Comparison of ENCODE assay signal across 8 cellular contexts in the genomic region with DNA sequence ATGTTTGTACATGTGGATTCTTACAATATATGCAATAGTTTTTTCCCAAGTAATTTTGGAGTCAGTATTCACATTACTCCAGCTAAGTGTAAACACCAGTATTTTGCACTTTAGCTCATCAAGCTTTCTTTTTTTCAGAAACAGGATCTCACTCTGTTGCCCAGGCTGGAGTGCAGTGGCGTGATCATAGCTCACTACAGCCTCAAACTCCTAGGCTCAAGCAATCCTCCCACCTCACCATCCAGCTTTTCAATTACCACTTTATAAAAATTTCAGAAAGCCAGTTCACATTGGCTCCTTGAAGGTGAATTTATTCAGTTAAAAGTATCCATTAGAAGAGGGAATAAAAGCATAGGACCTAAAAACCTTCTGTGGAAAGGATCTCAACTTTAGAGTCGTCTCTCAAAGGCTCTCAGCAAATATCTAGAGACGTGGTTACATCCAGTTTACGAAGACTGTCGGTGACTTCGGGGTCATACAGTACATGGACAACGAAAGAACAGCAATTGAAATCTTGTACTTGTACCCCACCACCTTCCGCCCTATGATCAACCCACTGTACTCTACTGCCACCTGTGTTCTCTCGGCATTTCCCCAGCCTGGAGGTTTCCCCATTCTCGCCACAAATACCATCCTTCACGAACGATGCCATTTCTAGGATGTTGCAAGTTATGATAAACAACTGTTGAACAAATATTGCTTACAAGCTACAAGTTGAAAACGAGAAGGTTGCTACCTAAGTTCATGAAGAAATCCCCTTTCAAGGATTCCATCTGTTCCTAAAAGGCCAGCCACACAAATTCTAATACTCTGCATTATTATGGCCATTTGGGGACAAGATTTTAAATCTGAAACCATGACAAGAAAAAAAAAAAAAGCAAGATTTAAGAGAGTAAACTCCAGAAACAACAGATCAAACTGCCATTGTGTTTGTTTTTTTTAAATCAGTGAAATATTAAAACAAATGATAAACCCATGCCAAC. TPM values are rescaled to one million over a fixed set of nuclear protein-coding genes. Genes with fewer than 3 reads are reported as not detected.
DNase-seq lines count a peak whose midpoint lies in the region; ATAC-seq and TF ChIP-seq lines count a peak whose summit lies in the region.

No MANE protein-coding gene starts in this region.

- H3K27ac ChIP-seq in SJSA1 = no peak overlapping the region
- H3K27ac ChIP-seq in muscle layer of colon (ENCODE audit: low read depth, low read length) = no peak overlapping the region

- H3K9ac ChIP-seq in muscle layer of colon (ENCODE audit: low read length) = peak overlapping the region; percentile 29

- H3K4me1 ChIP-seq in SJSA1 (replicated peaks) (peaks cover 24% of the 10 kb centered on the region), muscle layer of colon (ENCODE audit: insufficient read depth, low read length) (peaks cover 20% of the 10 kb centered on the region)

- H3K27me3 ChIP-seq in SJSA1 (replicated peaks) (no peaks in the 10 kb centered on the region), muscle layer of colon (ENCODE audit: control insufficient read depth in 1 of 2, insufficient read depth in 2 of 2, low read length in 2 of 2) (no peaks in the 10 kb centered on the region)

- H3K9me3 ChIP-seq in SJSA1 (replicated peaks) (no peaks in the 10 kb centered on the region), muscle layer of colon (ENCODE audit: low read length) (no peaks in the 10 kb centered on the region)

- ATAC-seq in HG03439 (IDR thresholded peaks at IDR 0.05; ENCODE audit: unreplicated experiment) (peak; percentile 20), HG03175 (IDR thresholded peaks at IDR 0.05; ENCODE audit: unreplicated experiment) (no peak), HG03460 (IDR thresholded peaks at IDR 0.05; ENCODE audit: unreplicated experiment) (no peak)

- peak; percentile 65 for DNase-seq in GM03348 (ENCODE audit: low spot score)
- peak in 1 of 2 experiments; percentile 16 for DNase-seq in SJSA1 (ENCODE audit: low read depth in 1 of 2, low spot score in 2 of 2)
- peak; percentile 82 for DNase-seq in epithelial cell of esophagus (ENCODE audit: low read depth)
- DNase-seq in OCI-M2 (lab: John Stamatoyannopoulos, UW; ENCODE audit: unreplicated experiment) = no peak

- TF ChIP-seq CTCF in epithelial cell of esophagus (IDR thresholded peaks at IDR 0.05; ENCODE audit: insufficient read depth, low read depth, low read length, missing control alignments) = peak; percentile 84

- H3K36me3 ChIP-seq in SJSA1 (no peaks in the 10 kb centered on the region), muscle layer of colon (ENCODE audit: insufficient read depth, low read length) (no peaks in the 10 kb centered on the region)

- H3K4me3 ChIP-seq in SJSA1 (peak overlapping the region; percentile 88), epithelial cell of esophagus (ENCODE audit: low read length) (peak overlapping the region; percentile 90), muscle layer of colon (ENCODE audit: low read depth in 1 of 2, low read length in 2 of 2) (peak overlapping the region in 1 of 2 donors; percentile 85)

RNA-seq across cellular contexts. Expression of a gene that starts 1.8 kb away (rescaled TPM):
- total RNA-seq in SJSA1 (2014; rRNA removed; shearing (Covaris generic)) = 12.9 and 13.1 TPM in 2 replicates

RNA-seq across cellular contexts. Expression of a gene that starts 44.2 kb away (rescaled TPM):
- total RNA-seq in SJSA1 (2014; rRNA removed; shearing (Covaris generic)) = 32.8 and 37.7 TPM in 2 replicates
